ENCODE assay signal across 14 cellular contexts in the genomic region with DNA sequence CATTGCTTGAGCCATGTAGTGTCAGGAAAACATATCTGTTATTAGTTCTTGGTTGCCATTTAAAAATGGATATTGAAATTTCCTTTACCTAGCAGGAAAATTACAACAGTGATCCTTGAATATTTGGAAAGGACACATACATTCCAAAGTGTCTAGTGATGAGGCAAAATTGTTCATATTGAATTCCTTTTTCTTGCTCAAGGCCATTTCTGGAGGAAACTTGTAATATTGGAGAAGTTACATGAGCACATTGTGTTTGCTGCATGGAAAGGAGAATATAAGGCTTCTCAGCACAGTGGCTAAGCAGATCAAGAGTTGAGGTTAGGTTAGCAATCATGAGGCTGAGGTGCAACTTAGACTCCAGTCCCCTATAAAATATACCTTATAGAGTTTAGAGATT.
A peak's percentile ranks its signal among the peaks of the same experiment; 100 is the strongest.
DNase-seq lines count a peak whose midpoint lies in the region; ATAC-seq and TF ChIP-seq lines count a peak whose summit lies in the region.
"Had no signal": no experiment of that assay in that cellular context is flagged by ENCODE, and none has a peak within 500 bp of the region (broad histone marks: within the 10 kb centered on the region; RNA-seq: fewer than 3 reads in every experiment).

No MANE protein-coding gene starts in this region.

- no peak for ATAC-seq in HG02973 (IDR thresholded peaks at IDR 0.05; ENCODE audit: unreplicated experiment)
- ATAC-seq: HCT116, K562, SK-N-SH treated with all-trans-retinoic acid at 6 μM for 48 hours had no signal

- TF ChIP-seq CTCF in choroid plexus epithelial cell (conservative IDR thresholded peaks at IDR 0.05; ENCODE audit: low read depth, low read length), result no peak
- TF ChIP-seq CTCF in OCI-LY7 (conservative IDR thresholded peaks at IDR 0.05; ENCODE audit: low read length), result no peak
- TF ChIP-seq CTCF in GM20000 (IDR thresholded peaks at IDR 0.05; ENCODE audit: extremely low read depth, missing control alignments), result no peak

- no peaks in the 10 kb centered on the region for H4K20me1 ChIP-seq in OCI-LY7 (ENCODE audit: insufficient read depth, low read length)

- no peaks in the 10 kb centered on the region for H3K9me3 ChIP-seq in OCI-LY7 (ENCODE audit: low read length)

- H3K9me2 ChIP-seq in OCI-LY7 (ENCODE audit: insufficient read depth, low read length), result no peaks in the 10 kb centered on the region

- no peak overlapping the region for H3K4me2 ChIP-seq in OCI-LY7 (ENCODE audit: low read length)

- no peaks in the 10 kb centered on the region for H3K79me2 ChIP-seq in OCI-LY7 (ENCODE audit: insufficient read depth, low read depth, low read length)

- CTCF ChIA-PET in OCI-LY7 (lab: Charles Lee; ENCODE audit: unreplicated experiment), result no interaction called here

- no peak overlapping the region for H2AFZ ChIP-seq in OCI-LY7 (ENCODE audit: low read length)

- no TSS peak for BruUV-seq in OCI-LY7 (replicated peaks; lab: Mats Ljungman, UMichigan)

- H3K36me3 ChIP-seq in OCI-LY7 (ENCODE audit: insufficient read depth, low read length), result no peaks in the 10 kb centered on the region

- no peak overlapping the region for H3K27ac ChIP-seq in OCI-LY7 (ENCODE audit: low read depth, low read length, poor library complexity, severe bottlenecking)
- H3K27ac ChIP-seq: C4-2B had no signal

- H3K4me3 ChIP-seq in choroid plexus epithelial cell (ENCODE audit: low read depth, low read length), result no peak overlapping the region
- H3K4me3 ChIP-seq in OCI-LY7 (ENCODE audit: low read depth, low read length, poor library complexity, severe bottlenecking), result no peak overlapping the region
- H3K4me3 ChIP-seq: K562 had no signal

- intact Hi-C loops in OCI-LY7 (cut with micrococcal nuclease; ENCODE audit: unreplicated experiment), result no loop called here

- POLR2A ChIA-PET in OCI-LY7 (lab: Charles Lee), result interaction anchor here (0.5 to 0.7 kb wide), 2 partner anchors 32 to 95 kb away, joined by 3 read pairs; no protein-coding TSS in a partner anchor

- H3K4me1 ChIP-seq in OCI-LY7 (ENCODE audit: insufficient read depth, low read length, poor library complexity, severe bottlenecking), result no peaks in the 10 kb centered on the region

- DNase-seq in EL (peak; percentile 60), choroid plexus epithelial cell (ENCODE audit: low read depth) (peak; percentile 67), iris pigment epithelial cell (ENCODE audit: low read depth) (peak; percentile 66), OCI-LY7 (ENCODE audit: low spot score) (no peak), midbrain (lab: John Stamatoyannopoulos, UW) (no peak), GM20000 (ENCODE audit: low spot score) (no peak)
- DNase-seq: DMS 273 treated with DMSO at 0.1 percent for 48 hours, NCI-H187 treated with DMSO at 0.1 percent for 48 hours, NCI-H446 had no signal

Comparison
In these comparisons a context has a peak if more than half of its experiments do, and no peak if none do; other contexts are left out.
1. DNase-seq: peak in EL (single experiment), choroid plexus epithelial cell (single experiment) and iris pigment epithelial cell (single experiment); none in OCI-LY7 (single experiment), midbrain (single experiment) and GM20000 (single experiment).